26 cellular contexts compared by ENCODE assay signal in genomic region chr10:119143657-119144056, GRCh38.
"Had no signal": no experiment of that assay in that cellular context is flagged by ENCODE, and none has a peak within 500 bp of the region (broad histone marks: within the 10 kb centered on the region; RNA-seq: fewer than 3 reads in every experiment).

No MANE protein-coding gene starts in this region.

- H3K27me3 ChIP-seq: left lung, pancreas, spleen, tibial nerve, upper lobe of left lung, vagina had no signal

- ATAC-seq: left colon; left lung; lower lobe of right lung; naive thymus-derived CD8-positive, alpha-beta T cell; pancreas; right cardiac atrium; sciatic nerve; stimulated activated memory B cell treated with anti-CD40 and anti-IgM and Interleukin-4, amounts not matched to agents 10 μg/mL and 1 μg/mL and 100 μg/mL, for 72 hours; stimulated activated naive CD8-positive, alpha-beta T cell treated with anti-CD3 and anti-CD28 coated beads, Interleukin-15, amount 100 ng/mL, for 72 hours had no signal

- DNase-seq: hypothalamus; immature natural killer cell; kidney; left colon; left lung; lower lobe of right lung; mammary epithelial cell; mesenchymal stem cell; naive thymus-derived CD8-positive, alpha-beta T cell; nucleus accumbens; pancreas; retina; right cardiac atrium; spleen; stimulated activated CD4-positive, alpha-beta T cell treated with anti-CD3 and anti-CD28 coated beads, Interleukin-4, amount 100 ng/mL, for 24 hours; stimulated activated naive CD4-positive, alpha-beta T cell treated with Interleukin-2 at 50 U/mL for 16 hours; stimulated activated naive CD8-positive, alpha-beta T cell treated with anti-CD3 and anti-CD28 coated beads, Interleukin-15, amount 100 ng/mL, for 72 hours; substantia nigra had no signal

- H3K9me3 Mint-ChIP-seq: immature natural killer cell; naive thymus-derived CD8-positive, alpha-beta T cell; nephron; neural crest cell; stimulated activated memory B cell treated with anti-CD40 and anti-IgM and Interleukin-4, amounts not matched to agents 10 μg/mL and 1 μg/mL and 100 μg/mL, for 72 hours; stimulated activated naive CD8-positive, alpha-beta T cell treated with anti-CD3 and anti-CD28 coated beads, Interleukin-15, amount 100 ng/mL, for 72 hours had no signal

- H3K27ac ChIP-seq: left lung, lower lobe of right lung, pancreas, prostate gland, spleen, tibial nerve, upper lobe of left lung, vagina had no signal

- H3K4me1 Mint-ChIP-seq: immature natural killer cell; nephron; neural crest cell; stimulated activated memory B cell treated with anti-CD40 and anti-IgM and Interleukin-4, amounts not matched to agents 10 μg/mL and 1 μg/mL and 100 μg/mL, for 72 hours had no signal

- H3K9me3 ChIP-seq: left lung, lower lobe of right lung, pancreas, prostate gland, spleen, tibial nerve, upper lobe of left lung, vagina had no signal

- H3K27ac Mint-ChIP-seq: immature natural killer cell; nephron; stimulated activated memory B cell treated with anti-CD40 and anti-IgM and Interleukin-4, amounts not matched to agents 10 μg/mL and 1 μg/mL and 100 μg/mL, for 72 hours had no signal

- H3K27me3 Mint-ChIP-seq: naive thymus-derived CD8-positive, alpha-beta T cell; stimulated activated memory B cell treated with anti-CD40 and anti-IgM and Interleukin-4, amounts not matched to agents 10 μg/mL and 1 μg/mL and 100 μg/mL, for 72 hours; stimulated activated naive CD8-positive, alpha-beta T cell treated with anti-CD3 and anti-CD28 coated beads, Interleukin-15, amount 100 ng/mL, for 72 hours had no signal

- H3K4me3 Mint-ChIP-seq: immature natural killer cell; naive thymus-derived CD8-positive, alpha-beta T cell; nephron; neural crest cell; stimulated activated memory B cell treated with anti-CD40 and anti-IgM and Interleukin-4, amounts not matched to agents 10 μg/mL and 1 μg/mL and 100 μg/mL, for 72 hours; stimulated activated naive CD8-positive, alpha-beta T cell treated with anti-CD3 and anti-CD28 coated beads, Interleukin-15, amount 100 ng/mL, for 72 hours had no signal

- H3K4me1 ChIP-seq: lower lobe of right lung, pancreas, prostate gland, tibial nerve, upper lobe of left lung, vagina had no signal

- H3K4me3 ChIP-seq: left lung, lower lobe of right lung, pancreas, prostate gland, spleen, tibial nerve, upper lobe of left lung, vagina had no signal
